Comparison of ENCODE assay signal across 9 cellular contexts in genomic region chr6:129842137-129842536, GRCh38. TPM values are rescaled to one million over a fixed set of nuclear protein-coding genes. Genes with fewer than 3 reads are reported as not detected.
"Had no signal": no experiment of that assay in that cellular context is flagged by ENCODE, and none has a peak within 500 bp of the region (broad histone marks: within the 10 kb centered on the region; RNA-seq: fewer than 3 reads in every experiment).

No MANE protein-coding gene starts in this region.

- H2AFZ ChIP-seq: GM23338 had no signal

- FAIRE-seq: H1, H54, HepG2 had no signal

- H3K4me2 ChIP-seq: GM23338 had no signal

- H3K27ac ChIP-seq: HL-60 had no signal

- ATAC-seq: GM23338, HepG2 had no signal

- DNase-seq: H9, HCEC 1CT, HFFc6 had no signal

- H3K4me3 ChIP-seq: GM23338 had no signal

RNA-seq across cellular contexts. Expression of gene TMEM244, which starts 19.0 kb away (rescaled TPM):
- total RNA-seq: GM23338, H1, H9, HepG2, HFFc6, HT1080 had no signal
- polyA plus RNA-seq: GM23338, H1, HepG2 had no signal
